In genomic region chr14:99704037-99704436, GRCh38 we compare ENCODE assay signal across 25 cellular contexts. TPM values are rescaled to one million over a fixed set of nuclear protein-coding genes. Genes with fewer than 3 reads are reported as not detected.
"Had no signal": no experiment of that assay in that cellular context is flagged by ENCODE, and none has a peak within 500 bp of the region (broad histone marks: within the 10 kb centered on the region; RNA-seq: fewer than 3 reads in every experiment).

No MANE protein-coding gene starts in this region.

- H3K4me3 ChIP-seq: colonic mucosa, esophagus squamous epithelium, gastrocnemius medialis, heart right ventricle, left lung, lower lobe of right lung, mucosa of descending colon had no signal

- H3K9me3 ChIP-seq: colonic mucosa, gastrocnemius medialis had no signal

- DNase-seq: colonic mucosa; cortex of kidney; effector CD8-positive, alpha-beta T cell; effector memory CD8-positive, alpha-beta T cell; endodermal cell; erythroblast; esophagus squamous epithelium; foreskin fibroblast; gastrocnemius medialis; glutamatergic neuron; heart right ventricle; hippocampal formation; left cardiac atrium; left lung; left ventricle myocardium superior; lower lobe of right lung; mesenchymal stem cell; mucosa of descending colon; naive B cell had no signal

- H3K36me3 ChIP-seq: colonic mucosa, esophagus squamous epithelium, gastrocnemius medialis, left lung, lower lobe of right lung had no signal

- FAIRE-seq: endometrium, islet of Langerhans, keratinocyte had no signal

- ATAC-seq: effector memory CD8-positive, alpha-beta T cell; esophagus mucosa; gastrocnemius medialis; heart right ventricle; left cardiac atrium; left lung; left ventricle myocardium superior; lower lobe of right lung; mucosa of descending colon had no signal

- H3K27me3 ChIP-seq: colonic mucosa, gastrocnemius medialis, heart right ventricle, left lung had no signal

- H3K4me1 ChIP-seq: colonic mucosa, esophagus squamous epithelium, gastrocnemius medialis, left lung, lower lobe of right lung had no signal

- H3K27ac ChIP-seq: colonic mucosa, epithelial cell of prostate, esophagus squamous epithelium, gastrocnemius medialis, heart right ventricle, left lung, lower lobe of right lung had no signal

RNA-seq across cellular contexts. Expression of gene CYP46A1, which starts 19.9 kb away (rescaled TPM):
- total RNA-seq: esophagus mucosa, kidney epithelial cell had no signal
